Comparison of ENCODE assay signal across 8 cellular contexts in the genomic region with DNA sequence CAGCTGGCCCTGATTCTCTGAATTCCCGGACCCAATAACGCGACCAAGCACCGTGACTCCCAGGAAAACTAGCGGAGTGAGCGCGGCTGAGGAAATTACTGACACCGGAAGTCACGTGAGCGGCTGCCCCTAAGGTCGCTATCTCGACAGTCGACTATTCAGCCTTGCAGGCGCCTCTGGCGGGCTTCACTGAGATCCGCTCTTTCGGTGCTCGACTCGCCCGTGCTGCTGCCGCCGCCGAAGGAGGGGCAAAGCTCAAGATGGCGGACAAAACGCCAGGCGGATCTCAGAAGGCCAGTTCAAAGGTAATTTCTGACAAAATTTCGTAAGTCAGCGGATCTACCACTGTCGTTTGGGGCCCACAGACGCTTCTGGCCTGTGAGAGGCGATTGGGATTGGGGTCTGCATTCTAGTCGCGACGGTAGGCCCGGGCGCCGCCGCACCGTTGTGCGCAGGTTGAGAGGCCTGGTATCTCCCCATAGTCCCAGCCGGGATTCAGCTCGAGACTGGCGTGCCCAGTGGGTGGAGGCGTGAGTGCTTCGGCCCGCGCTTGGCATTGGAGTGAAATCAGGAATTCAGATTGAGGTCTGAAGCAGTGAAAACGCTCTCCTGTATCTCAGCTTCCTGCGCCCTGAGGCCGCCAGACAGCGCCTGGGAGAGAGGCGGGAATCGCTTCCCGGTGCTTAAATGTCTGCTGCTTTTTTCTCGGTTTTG. TPM values are rescaled to one million over a fixed set of nuclear protein-coding genes. Genes with fewer than 3 reads are reported as not detected.
DNase-seq lines count a peak whose midpoint lies in the region; ATAC-seq and TF ChIP-seq lines count a peak whose summit lies in the region.

A gene (plus strand): TSS at position 202 of the 714 bp plus-strand sequence. CDS start 59 bp downstream, at position 261.

- no peak for TF ChIP-seq CTCF in IMR-90 (conservative IDR thresholded peaks at IDR 0.05; ENCODE audit: low read depth, low read length)

- no TSS peak for BruUV-seq in IMR-90 (replicated peaks; lab: Mats Ljungman, UMichigan)

- H2BK15ac ChIP-seq in IMR-90 (ENCODE audit: low read depth, low read length) = peak within 1 kb of the TSS; percentile 34; the same call in 2 of the 3 replicates

- H3K79me1 ChIP-seq in IMR-90 (ENCODE audit: low read depth in 1 of 2, low read length in 2 of 2) = peaks cover 7 to 17% of the 10 kb centered on the region in 2 experiments; a peak in 3 of 4 replicates

- WGBS in IMR-90 (ENCODE audit: extremely low coverage in 2 of 2, insufficient read length in 1 of 2), 2 experiments = 0% methylated on average over 23 of the region's 55 CpGs; no CpG with 5 or more reads in 1 of the 2 experiments

- DNase-seq in DMS 273 (lab: John Stamatoyannopoulos, UW; ENCODE audit: unreplicated experiment) = peak; percentile 100
- DNase-seq in IMR-90 = peak; percentile 98
- peak; percentile 98 for DNase-seq in OCI-M1 (lab: John Stamatoyannopoulos, UW)
- peak; percentile 87 for DNase-seq in activated T-cell treated with anti-CD3 and anti-CD28 coated beads for 24 hours (ENCODE audit: low read depth)
- DNase-seq in epidermal melanocyte (ENCODE audit: insufficient read length, low spot score) = peak; percentile 84
- DNase-seq in stimulated activated CD8-positive, alpha-beta memory T cell treated with anti-CD3 and anti-CD28 coated beads, Interleukin-4, amount 100 ng/mL, for 1 hour (ENCODE audit: low read depth in 2 of 2, low spot score in 1 of 2) = peak; percentile 70 to 78

- peak within 1 kb of the TSS; percentile 68 for H4K91ac ChIP-seq in IMR-90 (ENCODE audit: insufficient read depth, low read depth, low read length)

- CTCF ChIA-PET in IMR-90 (lab: Yijun Ruan, JAX) = interaction anchor here (0.6 to 1.4 kb wide), 5 partner anchors 14 to 173 kb away, joined by 3 to 4 read pairs (median 3); no protein-coding TSS in a partner anchor

- in situ Hi-C loops in IMR-90 (cut with MboI; ENCODE audit: low sequenced_read_pairs) = no loop called here

- H3K27ac ChIP-seq in IMR-90 (ENCODE audit: insufficient read depth, low read length) = peak within 1 kb of the TSS; percentile 94

- peak within 1 kb of the TSS; percentile 68 for H2BK120ac ChIP-seq in IMR-90 (ENCODE audit: low read depth, low read length)

- peak within 1 kb of the TSS; percentile 86 for H4K5ac ChIP-seq in IMR-90 (ENCODE audit: low read depth, low read length)

- peak within 1 kb of the TSS; percentile 93 for H3K9ac ChIP-seq in IMR-90 (ENCODE audit: low read depth, low read length)

- H2BK20ac ChIP-seq in IMR-90 (ENCODE audit: low read depth, low read length) = no peak within 1 kb of the TSS

- H3K4ac ChIP-seq in IMR-90 (ENCODE audit: low read depth, low read length) = peak within 1 kb of the TSS; percentile 89

- intact Hi-C loops in IMR-90 (cut with micrococcal nuclease) = loop anchor here (5.0 kb wide), 1 partner anchor 424 kb away; a partner anchor contains a TSS

- POLR2A ChIA-PET in IMR-90 (lab: Charles Lee; ENCODE audit: unreplicated experiment) = interaction anchor here (0.6 to 0.8 kb wide), 3 partner anchors 10 to 564 kb away, joined by 4 to 9 read pairs (median 6); no protein-coding TSS in a partner anchor

- H2AK5ac ChIP-seq in IMR-90 (ENCODE audit: low read depth, low read length) = peak within 1 kb of the TSS; percentile 72

- H3K36me3 ChIP-seq in IMR-90 (ENCODE audit: control insufficient read depth, insufficient read depth, low read length) = no peaks in the 10 kb centered on the region

- H3K27me3 ChIP-seq in IMR-90 (ENCODE audit: control insufficient read depth, insufficient read depth, low read length) (no peaks in the 10 kb centered on the region), mononuclear cell (ENCODE audit: insufficient read depth, low read length) (no peaks in the 10 kb centered on the region)

- TF ChIP-seq RAD21 in IMR-90 (IDR thresholded peaks at IDR 0.05; ENCODE audit: low read length) = no peak

- H4K20me1 ChIP-seq in IMR-90 (ENCODE audit: insufficient read depth, low read length) = peaks cover 21% of the 10 kb centered on the region

- H3K9me3 ChIP-seq in IMR-90 (ENCODE audit: control insufficient read depth, insufficient read depth, low read length) (no peaks in the 10 kb centered on the region), mononuclear cell (ENCODE audit: low read depth, low read length) (no peaks in the 10 kb centered on the region)

- peak within 1 kb of the TSS; percentile 93 for H2AK9ac ChIP-seq in IMR-90 (replicated peaks; ENCODE audit: low read depth, low read length, poor library complexity)

- H2AFZ ChIP-seq in IMR-90 (replicated peaks; ENCODE audit: low read length, poor library complexity) = peak within 1 kb of the TSS; percentile 90

- H3K18ac ChIP-seq in IMR-90 (ENCODE audit: low read depth, low read length) = peak within 1 kb of the TSS; percentile 80

- peak; percentile 91 for ATAC-seq in GM21528 (IDR thresholded peaks at IDR 0.05; ENCODE audit: low FRiP score, unreplicated experiment)
- peak; percentile 95 for ATAC-seq in IMR-90 (ENCODE audit: low read depth)

- no peaks in the 10 kb centered on the region; the same call in 1 of the 2 replicates for H3K9me1 ChIP-seq in IMR-90 (ENCODE audit: insufficient read depth, low read length)

- peak within 1 kb of the TSS; percentile 98 for H3K23ac ChIP-seq in IMR-90 (ENCODE audit: low read depth, low read length)

- peak within 1 kb of the TSS; percentile 92 for H3K56ac ChIP-seq in IMR-90 (ENCODE audit: extremely low read depth, insufficient read depth, low read length)

- dilution Hi-C loops in IMR-90 (cut with HindIII; ENCODE audit: low sequenced_read_pairs, unreplicated experiment) = no loop called here

- H2BK5ac ChIP-seq in IMR-90 (ENCODE audit: low read depth, low read length, poor library complexity, severe bottlenecking) = peak within 1 kb of the TSS; percentile 89

- peak within 1 kb of the TSS; percentile 74 to 95 for H4K8ac ChIP-seq in IMR-90 (ENCODE audit: low read depth in 2 of 2, low read length in 2 of 2)

- peak within 1 kb of the TSS; percentile 94 for H3K4me2 ChIP-seq in IMR-90 (ENCODE audit: low read depth, low read length)

- TF ChIP-seq POLR2A in IMR-90 (IDR thresholded peaks at IDR 0.05; ENCODE audit: low read depth, low read length) = peak; percentile 90

- H3K4me3 ChIP-seq in IMR-90 (ENCODE audit: insufficient read depth, low read depth, low read length) (peak within 1 kb of the TSS; percentile 76), mononuclear cell (ENCODE audit: low read length) (peak within 1 kb of the TSS; percentile 76)

- peak within 1 kb of the TSS; percentile 96 for H3K14ac ChIP-seq in IMR-90 (replicated peaks; ENCODE audit: low read depth, low read length)

- peaks cover 3% of the 10 kb centered on the region; the same call in 1 of the 2 replicates for H3K4me1 ChIP-seq in IMR-90 (ENCODE audit: control insufficient read depth, insufficient read depth, low read length)
- H3K4me1 ChIP-seq in mononuclear cell (ENCODE audit: insufficient read depth, low read length) = peaks cover 27% of the 10 kb centered on the region

TF ChIP-seq in IMR-90, 13 proteins besides CTCF, POLR2A, EP300 and RAD21:
- TF ChIP-seq MAFK (IDR thresholded peaks at IDR 0.05; ENCODE audit: low read depth, low read length) (no peak), SMC3 (IDR thresholded peaks at IDR 0.05; ENCODE audit: low read depth, low read length) (no peak), NFE2L2 (IDR thresholded peaks at IDR 0.05; ENCODE audit: low read depth, low read length) (no peak), CEBPB (IDR thresholded peaks at IDR 0.05; ENCODE audit: low read depth, low read length) (no peak), RCOR1 (IDR thresholded peaks at IDR 0.05; ENCODE audit: insufficient replicate concordance, low read length) (no peak), FOS (IDR thresholded peaks at IDR 0.05; ENCODE audit: low read depth, low read length) (0 out of 2 replicates have a peak, but pooled peaks have one; percentile 8), BHLHE40 (IDR thresholded peaks at IDR 0.05; ENCODE audit: low read depth, low read length) (peak; percentile 100), MXI1 (IDR thresholded peaks at IDR 0.05; ENCODE audit: borderline replicate concordance, low read depth, low read length) (peak; percentile 59), RFX5 (IDR thresholded peaks at IDR 0.05; ENCODE audit: low read depth, low read length) (no peak), MAZ (IDR thresholded peaks at IDR 0.05; ENCODE audit: borderline replicate concordance, low read depth, low read length) (peak; percentile 77; the same call in 1 of the 2 replicates), CHD1 (IDR thresholded peaks at IDR 0.05; ENCODE audit: low read depth, low read length) (no peak)
- TF ChIP-seq, protein P1, sequence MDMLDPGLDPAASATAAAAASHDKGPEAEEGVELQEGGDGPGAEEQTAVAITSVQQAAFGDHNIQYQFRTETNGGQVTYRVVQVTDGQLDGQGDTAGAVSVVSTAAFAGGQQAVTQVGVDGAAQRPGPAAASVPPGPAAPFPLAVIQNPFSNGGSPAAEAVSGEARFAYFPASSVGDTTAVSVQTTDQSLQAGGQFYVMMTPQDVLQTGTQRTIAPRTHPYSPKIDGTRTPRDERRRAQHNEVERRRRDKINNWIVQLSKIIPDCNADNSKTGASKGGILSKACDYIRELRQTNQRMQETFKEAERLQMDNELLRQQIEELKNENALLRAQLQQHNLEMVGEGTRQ (IDR thresholded peaks at IDR 0.05; ENCODE audit: low read depth, low read length) = peak; percentile 99
- TF ChIP-seq, protein P2, sequence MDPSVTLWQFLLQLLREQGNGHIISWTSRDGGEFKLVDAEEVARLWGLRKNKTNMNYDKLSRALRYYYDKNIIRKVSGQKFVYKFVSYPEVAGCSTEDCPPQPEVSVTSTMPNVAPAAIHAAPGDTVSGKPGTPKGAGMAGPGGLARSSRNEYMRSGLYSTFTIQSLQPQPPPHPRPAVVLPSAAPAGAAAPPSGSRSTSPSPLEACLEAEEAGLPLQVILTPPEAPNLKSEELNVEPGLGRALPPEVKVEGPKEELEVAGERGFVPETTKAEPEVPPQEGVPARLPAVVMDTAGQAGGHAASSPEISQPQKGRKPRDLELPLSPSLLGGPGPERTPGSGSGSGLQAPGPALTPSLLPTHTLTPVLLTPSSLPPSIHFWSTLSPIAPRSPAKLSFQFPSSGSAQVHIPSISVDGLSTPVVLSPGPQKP (IDR thresholded peaks at IDR 0.05; ENCODE audit: borderline replicate concordance, low read depth, low read length) = peak; percentile 78; the same call in 1 of the 2 replicates

RNA-seq across cellular contexts. Expression of the gene that starts here (rescaled TPM):
- total RNA-seq in IMR-90 (2012; rRNA removed) (29.4 and 58.3 TPM in 2 replicates), mononuclear cell (236 TPM)
- 20.8 and 24.8 TPM in 2 replicates for polyA plus RNA-seq in IMR-90 (2012; rRNA removed)
- polyA plus RNA-seq in IMR-90 (2012; cell fraction: cytosol; rRNA removed) = 1.1 and 2.4 TPM in 2 replicates
- polyA plus RNA-seq in IMR-90 (2012; cell fraction: nucleus; rRNA removed; ENCODE audit: low replicate concordance) = 4.6 and 45.9 TPM in 2 replicates

Comparison
In these comparisons a context has a peak if more than half of its experiments do, and no peak if none do; other contexts are left out.
1. Peak in every context shown above with its lines: DNase-seq, ATAC-seq, H3K4me3 ChIP-seq and H3K27ac ChIP-seq.